ENCODE assay signal across 1 cellular context in genomic region chr22:30559889-30560288, GRCh38.
TF ChIP-seq lines count a peak whose summit lies in the region.

No MANE protein-coding gene starts in this region.

TF ChIP-seq in HepG2, 621 proteins besides CTCF, POLR2A, EP300 and RAD21 (continues in another document):
- TF ChIP-seq ESRRA (CRISPR knock-in tag; IDR thresholded peaks at IDR 0.05; ENCODE audit: low read depth), result peak; percentile 47; the same call in 1 of the 2 replicates
- TF ChIP-seq TARDBP (CRISPR knock-in tag; IDR thresholded peaks at IDR 0.05), result peak; percentile 35; the same call in 1 of the 2 replicates
- 0 out of 2 replicates have a peak, but pooled peaks have one; percentile 37 for TF ChIP-seq ZMYM4 (CRISPR knock-in tag; IDR thresholded peaks at IDR 0.05)
- 0 out of 2 replicates have a peak, but pooled peaks have one; percentile 39 for TF ChIP-seq ZNF33B (CRISPR knock-in tag; IDR thresholded peaks at IDR 0.05)
- TF ChIP-seq ZBTB7A (CRISPR knock-in tag; IDR thresholded peaks at IDR 0.05), result peak; percentile 68
- TF ChIP-seq NR2F2 (IDR thresholded peaks at IDR 0.05; ENCODE audit: borderline replicate concordance, low read depth), result peak; percentile 54; the same call in 1 of the 2 replicates
- TF ChIP-seq NFYB (CRISPR knock-in tag; IDR thresholded peaks at IDR 0.05), result no peak
- no peak for TF ChIP-seq STAT6 (CRISPR knock-in tag; IDR thresholded peaks at IDR 0.05; ENCODE audit: borderline replicate concordance)
- 0 out of 2 replicates have a peak, but pooled peaks have one; percentile 36 for TF ChIP-seq NR2C2 (CRISPR knock-in tag; IDR thresholded peaks at IDR 0.05; ENCODE audit: borderline replicate concordance)
- TF ChIP-seq PITX1 (CRISPR knock-in tag; IDR thresholded peaks at IDR 0.05), result 0 out of 2 replicates have a peak, but pooled peaks have one; percentile 28
- TF ChIP-seq NFIC (IDR thresholded peaks at IDR 0.05; ENCODE audit: low read length), result no peak
- no peak for TF ChIP-seq SUZ12 (IDR thresholded peaks at IDR 0.05; ENCODE audit: low read depth, low read length)
- TF ChIP-seq ZBTB1 (CRISPR knock-in tag; IDR thresholded peaks at IDR 0.05; ENCODE audit: borderline replicate concordance), result no peak
- no peak for TF ChIP-seq MAZ (IDR thresholded peaks at IDR 0.05; ENCODE audit: borderline replicate concordance, low read depth, low read length)
- no peak for TF ChIP-seq MAZ (CRISPR knock-in tag; IDR thresholded peaks at IDR 0.05; ENCODE audit: low read depth)
- TF ChIP-seq PPARG (CRISPR knock-in tag; conservative IDR thresholded peaks at IDR 0.05), result 0 out of 2 replicates have a peak, but pooled peaks have one; percentile 35
- TF ChIP-seq BRD4 (CRISPR knock-in tag; IDR thresholded peaks at IDR 0.05), result peak; percentile 20; the same call in 1 of the 2 replicates
- 0 out of 2 replicates have a peak, but pooled peaks have one; percentile 31 for TF ChIP-seq KDM6A (CRISPR knock-in tag; IDR thresholded peaks at IDR 0.05; ENCODE audit: low read depth)
- no peak for TF ChIP-seq ZNF879 (CRISPR knock-in tag; IDR thresholded peaks at IDR 0.05)
- no peak for TF ChIP-seq LCORL (IDR thresholded peaks at IDR 0.05)
- TF ChIP-seq LCORL (CRISPR knock-in tag; IDR thresholded peaks at IDR 0.05), result peak; percentile 83
- TF ChIP-seq NR2F1 (CRISPR knock-in tag; IDR thresholded peaks at IDR 0.05), result peak in 1 of 2 experiments; percentile 25; a peak in 1 of 4 replicates
- peak; percentile 73; the same call in 1 of the 2 replicates for TF ChIP-seq SNAPC4 (CRISPR knock-in tag; IDR thresholded peaks at IDR 0.05)
- TF ChIP-seq NR2F6 (IDR thresholded peaks at IDR 0.05), result 0 out of 2 replicates have a peak, but pooled peaks have one; percentile 48
- TF ChIP-seq NR2F6 (CRISPR knock-in tag; IDR thresholded peaks at IDR 0.05), result peak; percentile 48; the same call in 1 of the 2 replicates
- no peak for TF ChIP-seq GFI1 (CRISPR knock-in tag; IDR thresholded peaks at IDR 0.05; ENCODE audit: borderline replicate concordance)
- 0 out of 2 replicates have a peak, but pooled peaks have one; percentile 24 for TF ChIP-seq MED1 (CRISPR knock-in tag; IDR thresholded peaks at IDR 0.05)
- TF ChIP-seq CSRNP1 (CRISPR knock-in tag; IDR thresholded peaks at IDR 0.05), result 0 out of 2 replicates have a peak, but pooled peaks have one; percentile 50
- peak; percentile 50; the same call in 1 of the 2 replicates for TF ChIP-seq ZNF281 (CRISPR knock-in tag; IDR thresholded peaks at IDR 0.05; ENCODE audit: borderline replicate concordance)
- peak; percentile 37; the same call in 1 of the 2 replicates for TF ChIP-seq ARID5B (CRISPR knock-in tag; IDR thresholded peaks at IDR 0.05)
- TF ChIP-seq ZNF530 (CRISPR knock-in tag; IDR thresholded peaks at IDR 0.05; ENCODE audit: low read depth), result no peak
- no peak for TF ChIP-seq XRCC5 (optimal IDR thresholded peaks at IDR 0.05; ENCODE audit: low read length)
- TF ChIP-seq SMC3 (IDR thresholded peaks at IDR 0.05; ENCODE audit: low read length), result no peak
- no peak for TF ChIP-seq ZNF564 (CRISPR knock-in tag; IDR thresholded peaks at IDR 0.05)
- peak; percentile 62 for TF ChIP-seq HNF4A (CRISPR knock-in tag; IDR thresholded peaks at IDR 0.05)
- 0 out of 2 replicates have a peak, but pooled peaks have one; percentile 12 for TF ChIP-seq SOX5 (CRISPR knock-in tag; IDR thresholded peaks at IDR 0.05; ENCODE audit: borderline replicate concordance)
- TF ChIP-seq SNAPC2 (CRISPR knock-in tag; IDR thresholded peaks at IDR 0.05), result 0 out of 2 replicates have a peak, but pooled peaks have one; percentile 76
